ENCODE assay signal across 1 cellular context in genomic region chr17:51630101-51630671, GRCh38.
TF ChIP-seq lines count a peak whose summit lies in the region.

No MANE protein-coding gene starts in this region.

TF ChIP-seq in GM23338, 12 proteins besides CTCF, POLR2A, EP300 and RAD21 (continued from another document):
- TF ChIP-seq ZNF462 (CRISPR knock-in tag; IDR thresholded peaks at IDR 0.05): no peak
- TF ChIP-seq STAT1 (IDR thresholded peaks at IDR 0.05; ENCODE audit: unreplicated experiment): no peak
- TF ChIP-seq NANOG (IDR thresholded peaks at IDR 0.05; ENCODE audit: borderline replicate concordance): no peak
- TF ChIP-seq ZNF114 (CRISPR knock-in tag; IDR thresholded peaks at IDR 0.05): no peak
- no peak for TF ChIP-seq ETS1 (IDR thresholded peaks at IDR 0.05)
- TF ChIP-seq ZNF331 (CRISPR knock-in tag; IDR thresholded peaks at IDR 0.05; ENCODE audit: low read depth): no peak
- no peak for TF ChIP-seq CREB1 (CRISPR knock-in tag; IDR thresholded peaks at IDR 0.05; ENCODE audit: low read depth)
- no peak for TF ChIP-seq EZH2phosphoT487 (IDR thresholded peaks at IDR 0.05; ENCODE audit: unreplicated experiment)
